Comparison of ENCODE assay signal across 8 cellular contexts in the genomic region with DNA sequence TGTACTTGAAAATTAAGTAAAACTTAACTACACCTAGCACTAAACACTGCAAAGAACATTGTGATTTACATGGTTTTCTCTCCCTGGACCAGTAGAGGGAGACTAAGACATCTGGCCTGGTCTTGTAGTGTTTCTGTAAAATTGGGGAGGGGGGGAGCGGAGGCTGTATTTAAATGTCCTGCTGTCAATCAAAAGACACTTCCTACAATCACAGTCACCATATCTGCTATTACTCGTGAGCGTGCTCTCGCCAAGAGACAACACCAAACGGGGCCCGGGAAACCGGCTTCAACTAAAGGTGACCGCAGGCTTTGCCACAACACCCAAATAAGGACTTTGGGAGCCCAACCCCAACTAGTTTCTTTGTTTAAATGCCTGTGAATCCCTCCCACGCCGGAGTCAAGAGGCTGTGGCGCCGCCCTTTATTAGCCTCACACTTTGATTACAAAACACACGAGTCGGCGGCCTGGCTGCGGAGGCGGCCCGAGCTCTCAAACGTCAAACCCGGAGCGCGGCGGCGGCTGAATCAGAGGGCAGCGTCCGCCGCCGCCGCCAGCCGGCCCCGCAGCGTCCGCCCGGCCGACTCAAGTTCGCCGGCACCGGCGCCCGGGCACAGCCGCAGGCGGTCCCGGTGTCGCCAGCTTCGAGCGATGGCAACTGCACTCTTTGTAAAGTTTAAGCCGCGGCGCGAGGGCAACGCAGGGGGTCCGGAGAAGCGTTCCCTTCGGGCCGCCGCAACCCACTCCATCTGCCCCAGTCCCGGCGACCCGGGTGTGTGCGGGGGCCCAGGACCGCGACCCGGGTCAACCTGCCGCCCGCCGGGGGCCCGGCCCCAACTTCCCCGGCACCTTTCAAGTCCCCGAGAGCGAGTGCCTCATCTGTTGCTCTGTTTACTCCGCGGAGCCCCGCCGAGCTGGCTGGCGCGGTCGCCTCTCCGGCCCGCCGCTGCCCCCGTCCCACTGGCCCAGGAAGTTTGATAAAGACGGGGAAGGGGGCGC. TPM values are rescaled to one million over a fixed set of nuclear protein-coding genes. Genes with fewer than 3 reads are reported as not detected.
A peak's percentile ranks its signal among the peaks of the same experiment; 100 is the strongest.
DNase-seq lines count a peak whose midpoint lies in the region; ATAC-seq, FAIRE-seq and TF ChIP-seq lines count a peak whose summit lies in the region.

No MANE protein-coding gene starts in this region.

- peak overlapping the region; percentile 92 to 94 for H3K27ac Mint-ChIP-seq in natural killer cell

- peak overlapping the region; percentile 67 for H3K4me3 ChIP-seq in fibroblast of pulmonary artery (replicated peaks; ENCODE audit: low read depth, low read length)

- CTCF ChIA-PET in RWPE1 (lab: Yijun Ruan, JAX): no interaction called here

- peaks cover 31 to 41% of the 10 kb centered on the region in 2 donors for H3K4me1 Mint-ChIP-seq in natural killer cell

- peak overlapping the region; percentile 89 for H3K4me3 Mint-ChIP-seq in natural killer cell

- peak; percentile 94 for TF ChIP-seq CTCF in RWPE1 (conservative IDR thresholded peaks at IDR 0.05; ENCODE audit: low read depth)
- TF ChIP-seq CTCF in fibroblast of pulmonary artery (IDR thresholded peaks at IDR 0.05; ENCODE audit: low read length, missing control alignments): peak; percentile 95
- peak; percentile 68 for TF ChIP-seq CTCF in natural killer cell (IDR thresholded peaks at IDR 0.05)

- no peaks in the 10 kb centered on the region for H3K9me3 Mint-ChIP-seq in natural killer cell

- DNase-seq in EH (ENCODE audit: low read depth) (peak; percentile 96), H54 (ENCODE audit: insufficient read length, low spot score) (peak; percentile 61), LoVo (ENCODE audit: low spot score) (peak; percentile 98), RWPE1 (ENCODE audit: low spot score) (peak; percentile 82), fibroblast of pulmonary artery (ENCODE audit: low read depth) (peak; percentile 96), natural killer cell (peak; percentile 85)
- peak; percentile 82 for DNase-seq in activated T-helper 9 cell treated with anti-CD3 and anti-CD28 coated beads, Interleukin-2, amount 50 U/mL, for 16 hours (ENCODE audit: low read depth)
- DNase-seq in stimulated activated naive CD4-positive, alpha-beta T cell (lab: John Stamatoyannopoulos, UW): peak; percentile 82 to 94 (median 90)

- intact Hi-C loops in natural killer cell (cut with micrococcal nuclease): loop anchor here (1.0 to 10.0 kb wide), 11 partner anchors 56 to 839 kb away; a partner anchor contains a TSS

- H3K36me3 Mint-ChIP-seq in natural killer cell: no peaks in the 10 kb centered on the region

- POLR2A ChIA-PET in RWPE1 (lab: Yijun Ruan, JAX; ENCODE audit: low non-redundant PET): no interaction called here

- no peak for FAIRE-seq in H54 (lab: Jason Lieb, UNC)

- no peak for TF ChIP-seq POLR2A in H54 (IDR thresholded peaks at IDR 0.05; ENCODE audit: low read depth, low read length)

- peak; percentile 67 to 82 (median 68) for ATAC-seq in natural killer cell

- H3K27me3 Mint-ChIP-seq in natural killer cell (ENCODE audit: low read depth in 2 of 2): peaks cover 0 to 3% of the 10 kb centered on the region in 2 donors

- H3K27ac ChIP-seq in RWPE1: peak overlapping the region; percentile 92

RNA-seq across cellular contexts. Expression of a gene that starts 1.3 kb away (rescaled TPM):
- 10 to 100 TPM; 25.2 to 38.1 (median 36.1) TPM for total RNA-seq in natural killer cell

Comparison
In these comparisons a context has a peak if more than half of its experiments do, and no peak if none do; other contexts are left out.
1. Peak in every context shown above with its lines: DNase-seq, ATAC-seq, H3K4me3 ChIP-seq and H3K27ac ChIP-seq.